In the genomic region with DNA sequence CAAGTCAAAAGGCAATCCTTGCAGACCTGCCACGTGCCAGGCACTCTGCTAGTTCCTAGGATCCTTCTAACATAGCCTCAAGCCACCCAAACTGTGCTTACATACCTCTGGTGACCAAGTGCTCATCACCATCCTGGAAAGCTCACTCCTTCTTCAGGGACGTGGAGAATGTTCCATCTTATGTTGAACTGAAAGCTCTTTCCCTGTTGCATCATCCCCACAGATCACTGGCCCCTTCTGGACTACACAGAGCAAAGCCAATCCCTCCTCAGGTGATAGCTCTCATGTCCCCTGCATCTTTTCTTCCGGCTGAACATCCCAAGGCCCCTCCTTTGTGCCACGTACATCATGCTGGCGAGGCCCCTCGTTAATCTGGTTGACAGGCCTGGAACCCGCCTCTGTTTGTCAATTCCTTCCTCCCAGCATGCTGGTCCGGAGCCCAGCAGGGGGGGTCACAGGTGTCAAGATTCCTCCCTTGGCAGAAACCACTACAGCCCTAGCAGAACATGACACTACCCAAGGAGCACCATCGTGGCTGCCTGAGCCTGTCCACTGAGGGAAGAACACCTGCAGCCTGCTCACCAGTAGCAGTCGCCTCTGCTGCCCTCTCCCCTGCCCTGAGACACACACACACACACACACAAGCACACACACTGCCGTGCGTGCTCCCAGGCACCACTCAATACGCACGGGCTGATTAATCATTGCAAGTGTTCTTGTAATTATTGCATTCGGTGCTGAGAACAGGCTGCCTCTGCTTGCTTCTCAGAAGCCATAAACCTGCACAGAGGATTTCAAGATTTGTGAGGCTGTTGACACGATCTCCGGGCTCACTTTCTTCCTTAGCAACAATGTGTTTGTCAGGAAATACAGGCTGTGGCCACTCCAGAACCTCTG, we compare ENCODE assay signal across 11 cellular contexts. TPM values are rescaled to one million over a fixed set of nuclear protein-coding genes. Genes with fewer than 3 reads are reported as not detected.
DNase-seq lines count a peak whose midpoint lies in the region; ATAC-seq and TF ChIP-seq lines count a peak whose summit lies in the region.
"Had no signal": no experiment of that assay in that cellular context is flagged by ENCODE, and none has a peak within 500 bp of the region (broad histone marks: within the 10 kb centered on the region; RNA-seq: fewer than 3 reads in every experiment).

No MANE protein-coding gene starts in this region.

- TF ChIP-seq CTCF in epithelial cell of proximal tubule (conservative IDR thresholded peaks at IDR 0.05; ENCODE audit: low read depth, low read length): peak; percentile 4

- ATAC-seq in left lobe of liver: no peak
- ATAC-seq: psoas muscle had no signal

- DNase-seq in NCI-H1092 treated with DMSO at 0.1 percent for 48 hours (lab: John Stamatoyannopoulos, UW): peak; percentile 59
- peak; percentile 39 for DNase-seq in NCI-H345 treated with DMSO at 0.1 percent for 48 hours (lab: John Stamatoyannopoulos, UW; ENCODE audit: unreplicated experiment)
- peak; percentile 89 for DNase-seq in epithelial cell of proximal tubule (ENCODE audit: low read depth)
- peak; percentile 55 for DNase-seq in retina
- DNase-seq in left lobe of liver (ENCODE audit: low spot score): no peak
- DNase-seq in stimulated activated naive CD4-positive, alpha-beta T cell (lab: John Stamatoyannopoulos, UW): no peak
- DNase-seq in activated CD4-positive, alpha-beta T cell treated with anti-CD3 and anti-CD28 coated beads for 48 hours: no peak
- no peak for DNase-seq in stimulated activated CD4-positive, alpha-beta T cell treated with anti-CD3 and anti-CD28 coated beads, Interleukin-12 subunit alpha, Interleukin-12 subunit beta, amount 100 ng/mL, for 4 hours
- DNase-seq: foreskin fibroblast, PC-9, psoas muscle had no signal

- H3K4me3 ChIP-seq in epithelial cell of proximal tubule (ENCODE audit: low read depth, low read length): no peak overlapping the region
- H3K4me3 ChIP-seq: PC-9, psoas muscle had no signal

RNA-seq across cellular contexts. Expression of a gene that starts 6.3 kb away (rescaled TPM):
- total RNA-seq in epithelial cell of proximal tubule (1.9 and 5.1 TPM in 2 replicates), left lobe of liver (0.43 TPM)
- total RNA-seq: PC-9 had no signal

RNA-seq across cellular contexts. Expression of a gene that starts 45.0 kb away (rescaled TPM):
- total RNA-seq in epithelial cell of proximal tubule (not detected in 2 replicates), left lobe of liver (not detected)
- total RNA-seq: PC-9, psoas muscle had no signal

Comparison
In these comparisons a context has a peak if more than half of its experiments do, and no peak if none do; other contexts are left out.
1. DNase-seq: peak in NCI-H1092 treated with DMSO at 0.1 percent for 48 hours (single experiment), NCI-H345 treated with DMSO at 0.1 percent for 48 hours (single experiment), epithelial cell of proximal tubule (single experiment) and retina (single experiment); none in left lobe of liver (single experiment), stimulated activated naive CD4-positive, alpha-beta T cell (0 of 6), activated CD4-positive, alpha-beta T cell treated with anti-CD3 and anti-CD28 coated beads for 48 hours (single experiment) and stimulated activated CD4-positive, alpha-beta T cell treated with anti-CD3 and anti-CD28 coated beads, Interleukin-12 subunit alpha, Interleukin-12 subunit beta, amount 100 ng/mL, for 4 hours (single experiment).